8 cellular contexts compared by ENCODE assay signal in the genomic region with DNA sequence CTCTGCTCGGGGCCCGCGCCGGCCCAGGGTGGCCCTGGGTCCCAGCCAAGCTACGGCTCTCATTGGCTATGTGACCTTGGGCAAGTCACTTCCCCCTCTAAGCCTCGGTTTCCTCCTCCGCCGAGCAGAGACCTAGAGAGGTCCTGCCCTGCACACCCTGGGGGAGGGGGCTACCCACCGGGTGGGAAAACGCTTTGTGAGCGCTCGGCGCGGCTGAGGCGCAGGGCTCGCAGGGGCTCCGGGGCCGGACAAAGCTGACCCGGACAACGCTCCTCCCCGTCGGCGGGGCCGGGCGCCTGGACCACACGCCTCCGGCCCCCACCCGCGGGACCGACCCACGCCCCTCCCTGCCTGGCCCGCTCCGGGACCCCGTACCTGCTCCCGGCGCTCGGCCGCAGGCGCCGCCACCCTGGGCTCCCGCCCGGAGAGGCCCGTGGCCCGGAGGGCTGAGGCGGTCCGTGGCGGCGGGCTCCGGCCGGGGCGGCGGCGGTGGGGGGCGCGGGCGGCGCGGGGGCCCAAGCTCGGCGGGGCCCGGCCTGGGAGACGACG.
DNase-seq lines count a peak whose midpoint lies in the region; ATAC-seq and TF ChIP-seq lines count a peak whose summit lies in the region.

No MANE protein-coding gene starts in this region.

- peak overlapping the region; percentile 26 for H3K27ac ChIP-seq in parathyroid adenoma
- peak overlapping the region; percentile 42 to 91 for H3K27ac ChIP-seq in aorta (ENCODE audit: low read depth in 1 of 2, low read length in 2 of 2)

- H3K4me3 ChIP-seq in parathyroid adenoma (ENCODE audit: low read depth, low read length) (peak overlapping the region; percentile 78), aorta (ENCODE audit: low read length in 2 of 2) (peak overlapping the region; percentile 95 to 100)

- no peaks in the 10 kb centered on the region for H3K27me3 Mint-ChIP-seq in activated T-helper 17 cell treated with anti-CD3 and anti-CD28 coated beads, Interleukin-2, amount 50 U/mL, for 72 hours

- ATAC-seq in HG02943 (IDR thresholded peaks at IDR 0.05; ENCODE audit: low read depth, unreplicated experiment) (peak; percentile 54), aorta (ENCODE audit: low FRiP score) (peak; percentile 33)
- ATAC-seq in activated T-helper 17 cell treated with anti-CD3 and anti-CD28 coated beads, Interleukin-2, amount 50 U/mL, for 72 hours (replicated peaks), result peak; percentile 39

- peak overlapping the region; percentile 77 for H3K4me2 ChIP-seq in parathyroid adenoma (ENCODE audit: low read length)

- H3K4me1 ChIP-seq in parathyroid adenoma (peaks cover 3% of the 10 kb centered on the region), aorta (ENCODE audit: control insufficient read depth in 1 of 2, insufficient read depth in 2 of 2, low read length in 2 of 2) (peaks cover 0 to 4% of the 10 kb centered on the region in 2 donors)

- H3K27me3 ChIP-seq in parathyroid adenoma (ENCODE audit: control insufficient read depth, insufficient read depth, low read length) (no peaks in the 10 kb centered on the region), aorta (ENCODE audit: control insufficient read depth in 1 of 2, insufficient read depth in 2 of 2, low read length in 1 of 2) (no peaks in the 10 kb centered on the region)

- H3K27ac Mint-ChIP-seq in activated T-helper 17 cell treated with anti-CD3 and anti-CD28 coated beads, Interleukin-2, amount 50 U/mL, for 72 hours, result peak overlapping the region; percentile 88

- intact Hi-C loops in aorta (cut with DNase I), result loop anchor here (2.0 to 10.0 kb wide), 3 partner anchors 68 to 86 kb away; partner anchors contain the start of gene RNF38 (in 2 of the 2)

- no peak overlapping the region for H3K9ac ChIP-seq in parathyroid adenoma

- no peak for TF ChIP-seq CTCF in parathyroid adenoma (IDR thresholded peaks at IDR 0.05)

- H3K4me3 Mint-ChIP-seq in activated T-helper 17 cell treated with anti-CD3 and anti-CD28 coated beads, Interleukin-2, amount 50 U/mL, for 72 hours, result peak overlapping the region; percentile 88

- H3K9me3 Mint-ChIP-seq in activated T-helper 17 cell treated with anti-CD3 and anti-CD28 coated beads, Interleukin-2, amount 50 U/mL, for 72 hours, result peaks cover 5% of the 10 kb centered on the region

- DNase-seq in NCI-H2029 (lab: John Stamatoyannopoulos, UW), result peak; percentile 20
- no peak for DNase-seq in NCI-H2029 treated with DMSO at 0.1 percent for 48 hours (lab: John Stamatoyannopoulos, UW)
- DNase-seq in OCI-M1 (lab: John Stamatoyannopoulos, UW), result peak; percentile 80
- DNase-seq in globus pallidus (ENCODE audit: low spot score), result peak; percentile 26
- peak; percentile 72 to 86 for DNase-seq in aorta

- peaks cover 38% of the 10 kb centered on the region for H3K4me1 Mint-ChIP-seq in activated T-helper 17 cell treated with anti-CD3 and anti-CD28 coated beads, Interleukin-2, amount 50 U/mL, for 72 hours

- no peaks in the 10 kb centered on the region for H3K36me3 Mint-ChIP-seq in activated T-helper 17 cell treated with anti-CD3 and anti-CD28 coated beads, Interleukin-2, amount 50 U/mL, for 72 hours (ENCODE audit: low read depth)

- H3K36me3 ChIP-seq in parathyroid adenoma (ENCODE audit: control insufficient read depth, insufficient read depth, low read length) (no peaks in the 10 kb centered on the region), aorta (ENCODE audit: control insufficient read depth in 1 of 2, insufficient read depth in 2 of 2, low read length in 1 of 2) (no peaks in the 10 kb centered on the region)

- peak overlapping the region; percentile 74 for H2AFZ ChIP-seq in parathyroid adenoma

- no peaks in the 10 kb centered on the region for H3K9me3 ChIP-seq in parathyroid adenoma (ENCODE audit: control insufficient read depth, low read length)
- no peaks in the 10 kb centered on the region for H3K9me3 ChIP-seq in aorta (ENCODE audit: control insufficient read depth, low read length)

- WGBS in aorta, 2 donors, result 0 to 1% methylated on average over 34 to 63 of the region's 63 CpGs

- no peaks in the 10 kb centered on the region for H3K79me2 ChIP-seq in parathyroid adenoma
